1 cellular context compared by ENCODE assay signal in genomic region chr4:181569553-181569952, GRCh38.
A peak's percentile ranks its signal among the peaks of the same experiment; 100 is the strongest.
TF ChIP-seq lines count a peak whose summit lies in the region.

No MANE protein-coding gene starts in this region.

TF ChIP-seq in HepG2, 621 proteins besides CTCF, POLR2A, EP300 and RAD21 (continued from another document):
- TF ChIP-seq NFYB (CRISPR knock-in tag; IDR thresholded peaks at IDR 0.05), result peak; percentile 25; the same call in 1 of the 2 replicates
- TF ChIP-seq FOXA1 (IDR thresholded peaks at IDR 0.05), result no peak
- no peak for TF ChIP-seq FOXA1 (CRISPR knock-in tag; IDR thresholded peaks at IDR 0.05)
- TF ChIP-seq KDM5A (IDR thresholded peaks at IDR 0.05; ENCODE audit: borderline replicate concordance, low read length), result no peak
